ENCODE assay signal across 8 cellular contexts in the genomic region with DNA sequence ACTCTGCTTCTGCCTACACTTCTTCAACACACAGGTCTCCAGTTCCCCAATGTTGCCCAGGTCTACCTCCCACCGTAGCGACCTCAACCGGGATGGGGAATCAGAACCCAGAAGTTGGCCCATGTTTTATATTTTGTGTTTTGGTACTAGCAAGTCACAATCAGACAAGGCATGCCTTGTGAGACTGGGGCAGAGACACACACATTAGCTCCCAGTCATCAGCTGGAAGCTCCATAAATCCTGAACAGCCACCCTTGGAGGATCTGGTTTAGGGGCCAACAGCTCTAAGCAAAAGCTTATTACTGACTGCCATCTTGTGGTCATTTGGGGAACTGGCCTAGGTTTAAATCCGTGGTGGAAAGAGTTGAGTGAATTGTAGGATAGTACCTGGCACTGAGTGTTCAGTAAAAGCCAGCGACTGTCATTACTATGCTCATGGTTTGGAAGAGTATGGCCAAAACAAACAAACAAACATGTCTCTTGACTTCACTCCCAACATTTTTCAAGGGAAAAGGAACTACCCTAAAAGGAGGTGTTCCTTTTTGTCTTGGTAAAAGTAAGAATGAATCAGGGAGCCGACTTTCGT. TPM values are rescaled to one million over a fixed set of nuclear protein-coding genes. Genes with fewer than 3 reads are reported as not detected.
DNase-seq lines count a peak whose midpoint lies in the region; ATAC-seq and TF ChIP-seq lines count a peak whose summit lies in the region.

No MANE protein-coding gene starts in this region.

- intact Hi-C loops in CD8-positive, alpha-beta T cell (cut with DNase I, micrococcal nuclease), result loop anchor here (1.0 to 2.0 kb wide), 6 partner anchors 38 to 788 kb away; a partner anchor contains a TSS
- intact Hi-C loops in lower leg skin (cut with DNase I; ENCODE audit: low total_unique reads), result no loop called here

- CTCF ChIA-PET in CD8-positive, alpha-beta T cell (lab: Charles Lee), result interaction anchor here (0.7 to 17.8 kb wide), 38 partner anchors 9 to 444 kb away, joined by 3 to 785 read pairs (median 6); a partner anchor contains a TSS

- no peaks in the 10 kb centered on the region for H3K36me3 ChIP-seq in CD8-positive, alpha-beta T cell (ENCODE audit: insufficient read depth, low read length)

- TF ChIP-seq CTCF in CD8-positive, alpha-beta T cell (IDR thresholded peaks at IDR 0.05), result peak; percentile 95
- peak; percentile 84 for TF ChIP-seq CTCF in HL-60 (IDR thresholded peaks at IDR 0.05; ENCODE audit: insufficient read depth, low read length)
- peak in 1 of 3 donors; percentile 94 for TF ChIP-seq CTCF in lower leg skin (IDR thresholded peaks at IDR 0.05)

- no peak overlapping the region for H3K4me3 ChIP-seq in CD8-positive, alpha-beta T cell (ENCODE audit: low read depth, low read length)
- H3K4me3 ChIP-seq in HL-60 (replicated peaks; ENCODE audit: insufficient read depth, low read length) (no peak overlapping the region), lower leg skin (ENCODE audit: low read depth, poor library complexity, severe bottlenecking) (no peak overlapping the region)

- no peaks in the 10 kb centered on the region for H3K36me3 Mint-ChIP-seq in CD8-positive, alpha-beta T cell

- peak; percentile 64 to 84 (median 69) for DNase-seq in CD8-positive, alpha-beta T cell
- peak in 1 of 2 experiments; percentile 79 for DNase-seq in HL-60 (ENCODE audit: low read depth in 1 of 2, low spot score in 1 of 2)
- DNase-seq in NCI-H748 treated with DMSO at 0.1 percent for 48 hours (lab: John Stamatoyannopoulos, UW), result peak; percentile 86
- DNase-seq in activated CD4-positive, alpha-beta T cell treated with anti-CD3 and anti-CD28 coated beads, Interleukin-2, amount 50 U/mL, for 24 hours (ENCODE audit: low read depth in 1 of 2, low spot score in 1 of 2), result peak; percentile 52 to 83
- DNase-seq in dedifferentiated amniotic fluid mesenchymal stem cell (ENCODE audit: extremely low spot score), result peak; percentile 86
- peak; percentile 87 to 91 for DNase-seq in lower leg skin (ENCODE audit: low spot score in 2 of 2)
- DNase-seq in stimulated activated CD8-positive, alpha-beta memory T cell treated with anti-CD3 and anti-CD28 coated beads, Interleukin-15, amount 100 ng/mL, for 1 hour (ENCODE audit: low read depth), result peak; percentile 78

- TF ChIP-seq POLR2A in lower leg skin (IDR thresholded peaks at IDR 0.05), result no peak

- peak overlapping the region; percentile 13 for H3K4me3 Mint-ChIP-seq in CD8-positive, alpha-beta T cell

- peak overlapping the region; percentile 41 for H3K27ac ChIP-seq in CD8-positive, alpha-beta T cell (ENCODE audit: low read depth, low read length)
- no peak overlapping the region for H3K27ac ChIP-seq in HL-60 (replicated peaks)

- H3K27me3 Mint-ChIP-seq in CD8-positive, alpha-beta T cell (ENCODE audit: low read depth), result no peaks in the 10 kb centered on the region

- no peaks in the 10 kb centered on the region for H3K27me3 ChIP-seq in CD8-positive, alpha-beta T cell (ENCODE audit: insufficient read depth, low read length)
- H3K27me3 ChIP-seq in HL-60 (ENCODE audit: insufficient read depth, poor library complexity, severe bottlenecking), result no peaks in the 10 kb centered on the region

- whole genome bisulfite sequencing in lower leg skin, 2 donors, result 49 to 53% methylated on average over 7 of the region's 7 CpGs

- H3K4me1 ChIP-seq in CD8-positive, alpha-beta T cell (ENCODE audit: insufficient read depth, low read length), result peaks cover 43% of the 10 kb centered on the region

- POLR2A ChIA-PET in CD8-positive, alpha-beta T cell (lab: Charles Lee), result interaction anchor here (0.8 to 4.7 kb wide), 7 partner anchors 21 to 341 kb away, joined by 3 to 41 read pairs (median 3); a partner anchor contains a TSS

- H3K4me1 Mint-ChIP-seq in CD8-positive, alpha-beta T cell (ENCODE audit: low read depth), result peaks cover 37% of the 10 kb centered on the region

- H3K9me3 ChIP-seq in CD8-positive, alpha-beta T cell (ENCODE audit: low read length), result no peaks in the 10 kb centered on the region

- H3K9me3 Mint-ChIP-seq in CD8-positive, alpha-beta T cell, result no peaks in the 10 kb centered on the region

- peak overlapping the region; percentile 89 for H3K27ac Mint-ChIP-seq in CD8-positive, alpha-beta T cell

- peak; percentile 57 for ATAC-seq in CD8-positive, alpha-beta T cell
- no peak for ATAC-seq in GM18907 (IDR thresholded peaks at IDR 0.05; ENCODE audit: unreplicated experiment)

RNA-seq across cellular contexts. Expression of a gene that starts 40.5 kb away (rescaled TPM):
- 100 to 1,000 TPM; 125 TPM for total RNA-seq in CD8-positive, alpha-beta T cell
- total RNA-seq in lower leg skin, result 100 to 1,000 TPM; 136 to 173 (median 150) TPM

RNA-seq across cellular contexts. Expression of a gene that starts 47.2 kb away (rescaled TPM):
- total RNA-seq in CD8-positive, alpha-beta T cell, result 1 to 10 TPM; 6.7 to 6.8 TPM
- total RNA-seq in lower leg skin, result 10 to 100 TPM; 14.8 to 19.6 (median 17.6) TPM

RNA-seq across cellular contexts. Expression of a gene that starts 47.5 kb away (rescaled TPM):
- 1 to 10 TPM in 1 of 2 experiments, under 1 TPM in 1; 0.27 to 1.2 TPM for total RNA-seq in CD8-positive, alpha-beta T cell
- 1 to 10 TPM in 2 of 4 donors, under 1 TPM in 2; 0.46 to 2.3 (median 1.0) TPM for total RNA-seq in lower leg skin
